Comparison of ENCODE assay signal across 8 cellular contexts in genomic region chr9:33076360-33077004, GRCh38. TPM values are rescaled to one million over a fixed set of nuclear protein-coding genes. Genes with fewer than 3 reads are reported as not detected.
DNase-seq lines count a peak whose midpoint lies in the region; FAIRE-seq and TF ChIP-seq lines count a peak whose summit lies in the region.

SMU1 (minus strand) TSS chr9:33076674; CDS start chr9:33076608, 66 bp downstream.

- peak within 1 kb of the TSS; percentile 72 for H3K4me2 ChIP-seq in neuronal stem cell (ENCODE audit: insufficient read depth, low read length, poor library complexity, severe bottlenecking)

- DNase-seq in GM03348 (ENCODE audit: low spot score) (peak; percentile 97), HFF-Myc (ENCODE audit: extremely low read depth, low read depth) (peak; percentile 95), NAMALWA (ENCODE audit: low spot score) (peak; percentile 99), SK-N-DZ (ENCODE audit: low spot score) (peak; percentile 98), frontal cortex (ENCODE audit: low spot score in 2 of 2) (peak; percentile 79 to 94), neuronal stem cell (ENCODE audit: low spot score) (peak; percentile 94)
- peak; percentile 98 for DNase-seq in activated naive CD4-positive, alpha-beta T cell treated with anti-CD3 and anti-CD28 coated beads for 36 hours

- H3K4me3 ChIP-seq in HFF-Myc (replicated peaks; ENCODE audit: low read depth, low read length) (peak within 1 kb of the TSS; percentile 90), neuronal stem cell (ENCODE audit: low read length in 2 of 2) (peak within 1 kb of the TSS; percentile 82 to 95)

- H3K9me3 ChIP-seq in neuronal stem cell (replicated peaks in 1 of 2; ENCODE audit: control insufficient read depth in 2 of 2, insufficient read depth in 1 of 2, low read depth in 1 of 2, low read length in 2 of 2), result no peaks in the 10 kb centered on the region

- no peak within 1 kb of the TSS for H2BK120ac ChIP-seq in neuronal stem cell (ENCODE audit: low read depth, low read length)

- H3K9ac ChIP-seq in neuronal stem cell (ENCODE audit: low read depth, low read length, poor library complexity), result peak within 1 kb of the TSS; percentile 97

- H3K14ac ChIP-seq in neuronal stem cell (ENCODE audit: low read length), result no peak within 1 kb of the TSS

- H2AK5ac ChIP-seq in neuronal stem cell (ENCODE audit: low read depth, low read length), result no peak within 1 kb of the TSS

- H3K4me1 ChIP-seq in neuronal stem cell (ENCODE audit: control insufficient read depth in 2 of 2, insufficient read depth in 1 of 2, low read depth in 1 of 2, low read length in 2 of 2), result peaks cover 0 to 7% of the 10 kb centered on the region in 2 donors

- peaks cover 50% of the 10 kb centered on the region for H3K4me1 Mint-ChIP-seq in activated naive CD4-positive, alpha-beta T cell treated with anti-CD3 and anti-CD28 coated beads for 36 hours (ENCODE audit: low read depth)

- H3K79me1 ChIP-seq in neuronal stem cell (ENCODE audit: low read depth, low read length), result peaks cover 2% of the 10 kb centered on the region

- no peak within 1 kb of the TSS for H2BK5ac ChIP-seq in neuronal stem cell (ENCODE audit: low read length)

- CTCF ChIA-PET in activated naive CD4-positive, alpha-beta T cell treated with anti-CD3 and anti-CD28 coated beads for 36 hours (lab: Charles Lee), result interaction anchor here (0.8 to 2.3 kb wide), 5 partner anchors 9 to 520 kb away, joined by 3 to 18 read pairs (median 5); no protein-coding TSS in a partner anchor

- FAIRE-seq in frontal cortex (lab: Jason Lieb, UNC), result no peak

- peak within 1 kb of the TSS; percentile 89 for H3K23ac ChIP-seq in neuronal stem cell (ENCODE audit: low read depth, low read length, poor library complexity)

- no peaks in the 10 kb centered on the region for H3K9me3 Mint-ChIP-seq in activated naive CD4-positive, alpha-beta T cell treated with anti-CD3 and anti-CD28 coated beads for 36 hours

- H4K91ac ChIP-seq in neuronal stem cell (ENCODE audit: low read depth, low read length, poor library complexity), result peak within 1 kb of the TSS; percentile 53

- H3K27me3 Mint-ChIP-seq in activated naive CD4-positive, alpha-beta T cell treated with anti-CD3 and anti-CD28 coated beads for 36 hours (ENCODE audit: low read depth), result no peaks in the 10 kb centered on the region

- H3K36me3 Mint-ChIP-seq in activated naive CD4-positive, alpha-beta T cell treated with anti-CD3 and anti-CD28 coated beads for 36 hours (ENCODE audit: low read depth), result peaks cover 17% of the 10 kb centered on the region

- peak within 1 kb of the TSS; percentile 92 for H2AFZ ChIP-seq in neuronal stem cell (ENCODE audit: low read length)

- peak within 1 kb of the TSS; percentile 95 for H3K18ac ChIP-seq in neuronal stem cell (ENCODE audit: low read length)

- H3K4ac ChIP-seq in neuronal stem cell (ENCODE audit: low read length), result no peak within 1 kb of the TSS

- peak within 1 kb of the TSS; percentile 96 for H3K4me3 Mint-ChIP-seq in activated naive CD4-positive, alpha-beta T cell treated with anti-CD3 and anti-CD28 coated beads for 36 hours

- intact Hi-C loops in activated naive CD4-positive, alpha-beta T cell treated with anti-CD3 and anti-CD28 coated beads for 36 hours (cut with micrococcal nuclease), result loop anchor here (1.0 to 5.0 kb wide), 14 partner anchors 26 to 524 kb away; partner anchors contain the start of genes APTX, B4GALT1, BAG1 and DNAJA1

- no peaks in the 10 kb centered on the region for H3K27me3 ChIP-seq in neuronal stem cell (ENCODE audit: control insufficient read depth in 3 of 3, insufficient read depth in 3 of 3, low read depth in 1 of 3, low read length in 3 of 3)

- no CpG with 5 or more reads among the region's 45 CpGs for WGBS in neuronal stem cell (ENCODE audit: extremely low coverage in 2 of 2, insufficient read length in 2 of 2, insufficient replicate concordance in 1 of 2), 2 donors

- H2BK12ac ChIP-seq in neuronal stem cell (ENCODE audit: low read length), result no peak within 1 kb of the TSS

- peaks cover 11 to 23% of the 10 kb centered on the region in 2 donors for H3K36me3 ChIP-seq in neuronal stem cell (replicated peaks in 1 of 2; ENCODE audit: control insufficient read depth in 2 of 2, insufficient read depth in 2 of 2, low read length in 2 of 2)

- H3K27ac Mint-ChIP-seq in activated naive CD4-positive, alpha-beta T cell treated with anti-CD3 and anti-CD28 coated beads for 36 hours, result peak within 1 kb of the TSS; percentile 97

- H2BK15ac ChIP-seq in neuronal stem cell (ENCODE audit: low read length), result no peak within 1 kb of the TSS

- H4K8ac ChIP-seq in neuronal stem cell (ENCODE audit: low read depth, low read length), result peak within 1 kb of the TSS; percentile 17

- H3K27ac ChIP-seq in neuronal stem cell (replicated peaks; ENCODE audit: low read length), result peak within 1 kb of the TSS; percentile 45

- TF ChIP-seq CTCF in HFF-Myc (IDR thresholded peaks at IDR 0.05; ENCODE audit: low read depth, low read length, missing control alignments) (no peak), subcutaneous adipose tissue (IDR thresholded peaks at IDR 0.05; ENCODE audit: low read depth) (no peak)

RNA-seq across cellular contexts. Expression of gene SMU1, which starts in this region (rescaled TPM):
- polyA plus RNA-seq in SK-N-DZ (2014; cell fraction: cytosol; rRNA removed), result 26.0 and 27.4 TPM in 2 replicates
- 11.3 and 12.8 TPM in 2 replicates for polyA plus RNA-seq in SK-N-DZ (2014; cell fraction: nucleus; rRNA removed)
- total RNA-seq in activated naive CD4-positive, alpha-beta T cell treated with anti-CD3 and anti-CD28 coated beads for 36 hours, result 10 to 100 TPM; 23.7 to 23.9 TPM
- total RNA-seq in frontal cortex (53.4 TPM), subcutaneous adipose tissue (10 to 100 TPM; 12.8 to 18.1 (median 15.8) TPM)
- polyA plus RNA-seq in neuronal stem cell (2013, experiment 1 of 2), result 14.0 TPM
- polyA plus RNA-seq in neuronal stem cell (2013, experiment 2 of 2), result 14.7 TPM

Comparison
In these comparisons a context has a peak if more than half of its experiments do, and no peak if none do; other contexts are left out.
1. Peak in every context shown above with its lines: DNase-seq, H3K4me3 ChIP-seq and H3K27ac ChIP-seq.